Comparison of ENCODE assay signal across 22 cellular contexts in the genomic region with DNA sequence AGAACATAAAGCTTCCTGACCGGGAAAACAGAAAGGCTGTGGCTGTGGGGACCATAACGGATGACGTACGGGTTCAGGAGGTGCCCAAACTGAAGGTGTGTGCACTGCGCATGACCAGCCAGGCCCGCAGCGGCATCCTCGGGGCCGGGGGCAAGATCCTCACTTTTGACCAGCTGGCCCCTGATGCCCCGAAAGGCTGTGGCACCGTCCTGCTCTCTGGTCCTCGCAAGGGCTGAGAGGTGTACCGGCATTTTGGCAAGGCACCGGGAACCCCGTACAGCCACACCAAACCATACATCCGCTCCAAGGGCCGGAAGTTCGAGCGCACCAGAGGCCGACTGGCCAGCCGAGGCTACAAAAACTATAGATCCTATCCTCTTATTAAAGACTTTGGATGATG.
"Had no signal": no experiment of that assay in that cellular context is flagged by ENCODE, and none has a peak within 500 bp of the region (broad histone marks: within the 10 kb centered on the region; RNA-seq: fewer than 3 reads in every experiment).

No MANE protein-coding gene starts in this region.

- H3K27ac ChIP-seq: brain microvascular endothelial cell, colonic mucosa, epithelial cell of prostate, esophagus squamous epithelium had no signal

- H3K27me3 ChIP-seq: brain microvascular endothelial cell, colonic mucosa, esophagus squamous epithelium had no signal

- H3K4me1 ChIP-seq: colonic mucosa had no signal

- DNase-seq: activated CD4-positive, alpha-beta memory T cell treated with anti-CD3 and anti-CD28 coated beads, Interleukin-2, amount 10 ng/mL, durations not matched to agents 7 days and 5 days; activated CD4-positive, alpha-beta T cell treated with anti-CD3 and anti-CD28 coated beads for 1 hour; activated CD4-positive, alpha-beta T cell treated with anti-CD3 and anti-CD28 coated beads for 4 hours; activated CD4-positive, alpha-beta T cell treated with anti-CD3 and anti-CD28 coated beads, Interleukin-2, amount 10 ng/mL, durations not matched to agents 7 days and 5 days; activated CD4-positive, alpha-beta T cell treated with anti-CD3 and anti-CD28 coated beads, Interleukin-2, amount 50 U/mL, for 4 hours; activated CD4-positive, CD25-positive, alpha-beta regulatory T cell; activated CD8-positive, alpha-beta memory T cell treated with anti-CD3 and anti-CD28 coated beads, Interleukin-2, amount 50 U/mL, for 48 hours; activated gamma-delta T cell; activated naive CD4-positive, alpha-beta T cell; activated naive CD4-positive, alpha-beta T cell treated with anti-CD3 and anti-CD28 coated beads, Interleukin-2, amount 10 ng/mL, durations not matched to agents 7 days and 5 days; activated naive CD8-positive, alpha-beta T cell treated with anti-CD3 and anti-CD28 coated beads, Interleukin-2, amount 10 ng/mL, durations not matched to agents 7 days and 5 days; activated T-cell treated with anti-CD3 and anti-CD28 coated beads for 4 hours; activated T-cell treated with anti-CD3 and anti-CD28 coated beads, Interleukin-2, amount 50 U/mL, for 24 hours; activated T-cell treated with anti-CD3 and anti-CD28 coated beads, Interleukin-2, amount 50 U/mL, for 72 hours; brain microvascular endothelial cell; colonic mucosa; effector CD8-positive, alpha-beta T cell; esophagus squamous epithelium; glutamatergic neuron; T-helper 2 cell had no signal

- ATAC-seq: activated naive CD4-positive, alpha-beta T cell treated with anti-CD3 and anti-CD28 coated beads, Interleukin-2, amount 50 U/mL, for 72 hours; activated T-cell treated with anti-CD3 and anti-CD28 coated beads, Interleukin-2, amount 50 U/mL, for 72 hours had no signal

- H3K9me3 ChIP-seq: colonic mucosa, esophagus squamous epithelium had no signal

- H3K36me3 ChIP-seq: brain microvascular endothelial cell, colonic mucosa, esophagus squamous epithelium had no signal

- H3K4me3 ChIP-seq: colonic mucosa, esophagus squamous epithelium had no signal
